ENCODE assay signal across 8 cellular contexts in genomic region chr2:216056739-216057138, GRCh38. TPM values are rescaled to one million over a fixed set of nuclear protein-coding genes. Genes with fewer than 3 reads are reported as not detected.
A peak's percentile ranks its signal among the peaks of the same experiment; 100 is the strongest.
DNase-seq lines count a peak whose midpoint lies in the region; ATAC-seq and TF ChIP-seq lines count a peak whose summit lies in the region.

No MANE protein-coding gene starts in this region.

- peaks cover 20% of the 10 kb centered on the region for H3K4me1 ChIP-seq in CD8-positive, alpha-beta memory T cell (ENCODE audit: insufficient read depth, low read length)
- peaks cover 21 to 22% of the 10 kb centered on the region in 2 donors for H3K4me1 ChIP-seq in duodenal mucosa (ENCODE audit: control insufficient read depth in 1 of 2, insufficient read depth in 2 of 2, low read length in 2 of 2)
- H3K4me1 ChIP-seq in body of pancreas: peaks cover 4% of the 10 kb centered on the region

- H3K9me3 Mint-ChIP-seq in CD8-positive, alpha-beta memory T cell: no peaks in the 10 kb centered on the region

- intact Hi-C loops in body of pancreas (cut with DNase I): no loop called here

- no peak for DNase-seq in CD8-positive, alpha-beta memory T cell
- DNase-seq in stimulated activated naive CD4-positive, alpha-beta T cell treated with Interleukin-2 at 50 U/mL for 16 hours (lab: John Stamatoyannopoulos, UW): no peak
- DNase-seq in MG63 (no peak), ecto neural progenitor cell (ENCODE audit: low spot score) (no peak), body of pancreas (no peak)

- no peak overlapping the region for H3K9ac ChIP-seq in duodenal mucosa (ENCODE audit: low read depth in 1 of 2, low read length in 2 of 2)

- no peak overlapping the region for H3K4me3 ChIP-seq in CD8-positive, alpha-beta memory T cell (ENCODE audit: low read length)
- H3K4me3 ChIP-seq in duodenal mucosa (ENCODE audit: low read depth in 1 of 2, low read length in 2 of 2) (peak overlapping the region in 1 of 2 donors; percentile 39), MG63 (no peak overlapping the region), body of pancreas (no peak overlapping the region)

- POLR2A ChIA-PET in CD8-positive, alpha-beta memory T cell (lab: Charles Lee): no interaction called here

- H3K4me1 Mint-ChIP-seq in CD8-positive, alpha-beta memory T cell: peaks cover 30 to 41% (median 37%) of the 10 kb centered on the region in 3 donors

- H3K27me3 Mint-ChIP-seq in CD8-positive, alpha-beta memory T cell: no peaks in the 10 kb centered on the region

- 44% methylated on average over 3 of the region's 3 CpGs for WGBS in body of pancreas, 2 donors

- no peak for TF ChIP-seq CTCF in body of pancreas (IDR thresholded peaks at IDR 0.05)

- peak overlapping the region in 7 of 8 donors; percentile 84 to 99 (median 97) for H3K27ac Mint-ChIP-seq in CD8-positive, alpha-beta memory T cell

- no peak overlapping the region for H3K27ac ChIP-seq in CD8-positive, alpha-beta memory T cell (ENCODE audit: low read depth, low read length)
- H3K27ac ChIP-seq in duodenal mucosa (ENCODE audit: low read depth, low read length) (peak overlapping the region; percentile 22), body of pancreas (peak overlapping the region in 2 of 4 donors; percentile 78 to 81)

- ATAC-seq in GM19397 (IDR thresholded peaks at IDR 0.05; ENCODE audit: unreplicated experiment) (peak; percentile 29), HG03135 (IDR thresholded peaks at IDR 0.05; ENCODE audit: unreplicated experiment) (peak; percentile 42), body of pancreas (no peak)

- no peaks in the 10 kb centered on the region for H3K27me3 ChIP-seq in CD8-positive, alpha-beta memory T cell (ENCODE audit: insufficient read depth, low read length, poor library complexity, severe bottlenecking)
- H3K27me3 ChIP-seq in duodenal mucosa (ENCODE audit: control insufficient read depth in 1 of 2, insufficient read depth in 2 of 2, low read length in 2 of 2) (no peaks in the 10 kb centered on the region), MG63 (no peaks in the 10 kb centered on the region), body of pancreas (no peaks in the 10 kb centered on the region)

- peaks cover 9 to 21% (median 18%) of the 10 kb centered on the region in 3 donors for H3K36me3 Mint-ChIP-seq in CD8-positive, alpha-beta memory T cell

- CTCF ChIA-PET in CD8-positive, alpha-beta memory T cell (lab: Charles Lee): no interaction called here

- H3K9me3 ChIP-seq in CD8-positive, alpha-beta memory T cell (ENCODE audit: low read length): no peaks in the 10 kb centered on the region
- H3K9me3 ChIP-seq in duodenal mucosa (ENCODE audit: control insufficient read depth in 1 of 2, low read length in 2 of 2) (peaks cover 0 to 4% of the 10 kb centered on the region in 2 donors), MG63 (no peaks in the 10 kb centered on the region), body of pancreas (no peaks in the 10 kb centered on the region)

- TF ChIP-seq POLR2A in body of pancreas (IDR thresholded peaks at IDR 0.05): no peak

- H3K36me3 ChIP-seq in CD8-positive, alpha-beta memory T cell (ENCODE audit: insufficient read depth, low read length): no peaks in the 10 kb centered on the region
- H3K36me3 ChIP-seq in duodenal mucosa (ENCODE audit: control insufficient read depth in 1 of 2, insufficient read depth in 2 of 2, low read length in 2 of 2): peaks cover 3 to 9% of the 10 kb centered on the region in 2 donors
- H3K36me3 ChIP-seq in MG63: no peaks in the 10 kb centered on the region
- H3K36me3 ChIP-seq in body of pancreas (replicated peaks in 1 of 2; ENCODE audit: insufficient read depth in 1 of 2, low read depth in 2 of 2): no peaks in the 10 kb centered on the region

- H3K4me3 Mint-ChIP-seq in CD8-positive, alpha-beta memory T cell: peak overlapping the region in 5 of 7 donors; percentile 13 to 86 (median 32)

RNA-seq across cellular contexts. Expression of gene PECR, which starts 24.9 kb away (rescaled TPM):
- 10 to 100 TPM; 10.5 to 12.6 TPM for total RNA-seq in CD8-positive, alpha-beta memory T cell
- 24.4 TPM for polyA plus RNA-seq in CD8-positive, alpha-beta memory T cell
- 15.9 and 19.3 TPM in 2 replicates for total RNA-seq in MG63 (2014; rRNA removed; shearing (Covaris generic); ENCODE audit: low replicate concordance)
- 1 to 10 TPM; 5.9 to 6.5 TPM for total RNA-seq in body of pancreas

RNA-seq across cellular contexts. Expression of gene TMEM169, which starts 25.0 kb away (rescaled TPM):
- total RNA-seq in CD8-positive, alpha-beta memory T cell: under 1 TPM; 0.63 to 0.73 TPM
- polyA plus RNA-seq in CD8-positive, alpha-beta memory T cell: 1.1 TPM
- not detected in 2 replicates for total RNA-seq in MG63 (2014; rRNA removed; shearing (Covaris generic); ENCODE audit: low replicate concordance)
- total RNA-seq in body of pancreas: under 1 TPM in 1 of 2 donors, not detected in 1; 0.26 TPM

RNA-seq across cellular contexts. Expression of gene MREG, which starts 43.4 kb away (rescaled TPM):
- 10 to 100 TPM; 25.4 to 26.2 TPM for total RNA-seq in CD8-positive, alpha-beta memory T cell
- 3.9 TPM for polyA plus RNA-seq in CD8-positive, alpha-beta memory T cell
- 2.1 and 4.7 TPM in 2 replicates for total RNA-seq in MG63 (2014; rRNA removed; shearing (Covaris generic); ENCODE audit: low replicate concordance)
- total RNA-seq in body of pancreas: 1 to 10 TPM; 3.6 TPM

RNA-seq across cellular contexts. Expression of gene XRCC5, which starts 52.4 kb away (rescaled TPM):
- 100 to 1,000 TPM; 612 to 643 TPM for total RNA-seq in CD8-positive, alpha-beta memory T cell
- 306 TPM for polyA plus RNA-seq in CD8-positive, alpha-beta memory T cell
- total RNA-seq in MG63 (2014; rRNA removed; shearing (Covaris generic); ENCODE audit: low replicate concordance): 313 and 393 TPM in 2 replicates
- 10 to 100 TPM; 74.2 to 74.7 TPM for total RNA-seq in body of pancreas
